ENCODE assay signal across 1 cellular context in genomic region chr18:61896767-61897166, GRCh38.
TF ChIP-seq lines count a peak whose summit lies in the region.

No MANE protein-coding gene starts in this region.

TF ChIP-seq in IMR-90, 13 proteins besides CTCF, POLR2A, EP300 and RAD21:
- no peak for TF ChIP-seq NFE2L2 (IDR thresholded peaks at IDR 0.05; ENCODE audit: low read depth, low read length)
- no peak for TF ChIP-seq CEBPB (IDR thresholded peaks at IDR 0.05; ENCODE audit: low read depth, low read length)
- TF ChIP-seq RFX5 (IDR thresholded peaks at IDR 0.05; ENCODE audit: low read depth, low read length): no peak
- TF ChIP-seq ELK1 (IDR thresholded peaks at IDR 0.05; ENCODE audit: borderline replicate concordance, low read depth, low read length): no peak
- TF ChIP-seq RCOR1 (IDR thresholded peaks at IDR 0.05; ENCODE audit: insufficient replicate concordance, low read length): no peak
- TF ChIP-seq USF2 (IDR thresholded peaks at IDR 0.05; ENCODE audit: low read depth, low read length): no peak
- TF ChIP-seq SMC3 (IDR thresholded peaks at IDR 0.05; ENCODE audit: low read depth, low read length): no peak
- no peak for TF ChIP-seq MXI1 (IDR thresholded peaks at IDR 0.05; ENCODE audit: borderline replicate concordance, low read depth, low read length)
TF ChIP-seq in IMR-90: peak in this region for 0.
